In genomic region chr12:62292761-62293446, GRCh38 we compare ENCODE assay signal across 9 cellular contexts. TPM values are rescaled to one million over a fixed set of nuclear protein-coding genes. Genes with fewer than 3 reads are reported as not detected.
DNase-seq lines count a peak whose midpoint lies in the region; ATAC-seq and TF ChIP-seq lines count a peak whose summit lies in the region.
"Had no signal": no experiment of that assay in that cellular context is flagged by ENCODE, and none has a peak within 500 bp of the region (broad histone marks: within the 10 kb centered on the region; RNA-seq: fewer than 3 reads in every experiment).

No MANE protein-coding gene starts in this region.

- peaks cover 74% of the 10 kb centered on the region for H3K36me3 Mint-ChIP-seq in activated B cell treated with CpG ODN at 0.5 μM for 24 hours (ENCODE audit: low read depth)

- H3K27ac Mint-ChIP-seq in activated B cell treated with CpG ODN at 0.5 μM for 24 hours = peak overlapping the region; percentile 46

- ATAC-seq in Right ventricle myocardium inferior (peak; percentile 34), activated B cell treated with CpG ODN at 0.5 μM for 24 hours (ENCODE audit: low read depth) (no peak), upper lobe of left lung (ENCODE audit: low FRiP score in 2 of 2) (peak; percentile 26 to 30), GM21360 (IDR thresholded peaks at IDR 0.05; ENCODE audit: unreplicated experiment) (no peak), HG03025 (IDR thresholded peaks at IDR 0.05; ENCODE audit: low FRiP score, unreplicated experiment) (no peak)

- H3K27ac ChIP-seq in right atrium auricular region (no peak overlapping the region), iPS-20b (ENCODE audit: low read length) (no peak overlapping the region), upper lobe of left lung (no peak overlapping the region)

- peaks cover 67% of the 10 kb centered on the region for H3K4me1 Mint-ChIP-seq in activated B cell treated with CpG ODN at 0.5 μM for 24 hours

- no peak overlapping the region for H3K4me3 Mint-ChIP-seq in activated B cell treated with CpG ODN at 0.5 μM for 24 hours

- DNase-seq in Right ventricle myocardium inferior (ENCODE audit: missing footprints) (peak; percentile 28), right atrium auricular region (ENCODE audit: low spot score) (no peak), activated B cell treated with CpG ODN at 0.5 μM for 24 hours (no peak), upper lobe of left lung (no peak)
- no peak for DNase-seq in activated naive CD4-positive, alpha-beta T cell (lab: John Stamatoyannopoulos, UW)
- DNase-seq: activated CD4-positive, CD25-positive, alpha-beta regulatory T cell had no signal

- H3K4me1 ChIP-seq in right atrium auricular region (peaks cover 0 to 24% of the 10 kb centered on the region in 2 donors), iPS-20b (ENCODE audit: insufficient read depth, low read length) (peaks cover 19% of the 10 kb centered on the region), upper lobe of left lung (peaks cover 4 to 17% (median 7%) of the 10 kb centered on the region in 4 donors)

- no peak for TF ChIP-seq CTCF in right atrium auricular region (IDR thresholded peaks at IDR 0.05)
- no peak for TF ChIP-seq CTCF in activated B cell treated with CpG ODN at 0.5 μM for 24 hours (IDR thresholded peaks at IDR 0.05)
- TF ChIP-seq CTCF in upper lobe of left lung (IDR thresholded peaks at IDR 0.05) = no peak

- H3K4me3 ChIP-seq in right atrium auricular region = no peak overlapping the region
- no peak overlapping the region for H3K4me3 ChIP-seq in iPS-20b (ENCODE audit: low read length)
- H3K4me3 ChIP-seq in upper lobe of left lung = no peak overlapping the region

- H3K27me3 ChIP-seq in right atrium auricular region = no peaks in the 10 kb centered on the region
- no peaks in the 10 kb centered on the region for H3K27me3 ChIP-seq in iPS-20b (ENCODE audit: insufficient read depth, low read length)
- H3K27me3 ChIP-seq in upper lobe of left lung = no peaks in the 10 kb centered on the region

- no peaks in the 10 kb centered on the region for H3K27me3 Mint-ChIP-seq in activated B cell treated with CpG ODN at 0.5 μM for 24 hours

- TF ChIP-seq POLR2A in upper lobe of left lung (IDR thresholded peaks at IDR 0.05) = no peak

- peaks cover 12% of the 10 kb centered on the region for H3K9me3 Mint-ChIP-seq in activated B cell treated with CpG ODN at 0.5 μM for 24 hours

- peak overlapping the region; percentile 31; the same call in 1 of the 2 replicates for H3K9ac ChIP-seq in iPS-20b (ENCODE audit: low read depth, low read length)

- H3K9me3 ChIP-seq in right atrium auricular region (peaks cover 0 to 11% of the 10 kb centered on the region in 2 donors), iPS-20b (ENCODE audit: insufficient read depth, low read depth, low read length) (no peaks in the 10 kb centered on the region), upper lobe of left lung (peaks cover 0 to 8% (median 3%) of the 10 kb centered on the region in 4 donors)

- no peak for TF ChIP-seq EP300 in upper lobe of left lung (IDR thresholded peaks at IDR 0.05)

- WGBS in upper lobe of left lung, 2 donors = 86 to 90% methylated on average over 10 of the region's 10 CpGs

- peaks cover 31% of the 10 kb centered on the region for H3K36me3 ChIP-seq in right atrium auricular region
- peaks cover 14% of the 10 kb centered on the region for H3K36me3 ChIP-seq in iPS-20b (ENCODE audit: insufficient read depth, low read depth, low read length)
- H3K36me3 ChIP-seq in upper lobe of left lung = peaks cover 0 to 18% (median 11%) of the 10 kb centered on the region in 4 donors

- intact Hi-C loops in Right ventricle myocardium inferior (cut with DNase I) (no loop called here), activated B cell treated with CpG ODN at 0.5 μM for 24 hours (cut with micrococcal nuclease) (no loop called here)

- POLR2A ChIA-PET in activated B cell treated with CpG ODN at 0.5 μM for 24 hours (lab: Charles Lee) = no interaction called here

- CTCF ChIA-PET in activated B cell treated with CpG ODN at 0.5 μM for 24 hours (lab: Charles Lee) = no interaction called here

RNA-seq across cellular contexts. Expression of gene USP15, which starts 32.7 kb away (rescaled TPM):
- 50.7 TPM for total RNA-seq in Right ventricle myocardium inferior
- total RNA-seq in right atrium auricular region = 10 to 100 TPM; 41.1 to 49.7 TPM
- 122 and 150 TPM in 2 replicates for total RNA-seq in activated B cell treated with CpG ODN at 0.5 μM for 24 hours
- total RNA-seq in upper lobe of left lung = 100 to 1,000 TPM in 2 of 6 donors, 10 to 100 TPM in 4; 66.5 to 239 (median 81.2) TPM

Comparison
In these comparisons a context has a peak if more than half of its experiments do, and no peak if none do; other contexts are left out.
1. ATAC-seq: peak in Right ventricle myocardium inferior (single experiment) and upper lobe of left lung (2 of 2); none in activated B cell treated with CpG ODN at 0.5 μM for 24 hours (single experiment), GM21360 (single experiment) and HG03025 (single experiment).